22 cellular contexts compared by ENCODE assay signal in the genomic region with DNA sequence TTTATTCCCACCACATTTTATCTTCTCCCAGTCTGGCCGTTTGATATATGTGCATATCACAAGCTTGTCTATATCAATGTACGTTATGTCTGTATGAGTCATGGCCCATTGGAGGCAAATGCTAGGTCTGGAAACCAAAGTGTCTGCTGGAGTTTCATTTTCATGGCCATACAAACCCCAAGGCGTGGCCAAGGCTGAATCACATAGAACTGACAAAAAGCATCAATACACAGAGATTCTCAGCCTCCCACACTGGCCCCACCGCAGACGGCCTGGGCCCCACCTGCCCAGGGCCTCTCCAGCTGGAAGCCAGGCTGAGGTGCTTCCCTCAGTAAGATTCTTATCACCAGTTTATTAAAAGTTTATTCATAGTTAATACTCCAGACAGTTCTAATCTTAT. TPM values are rescaled to one million over a fixed set of nuclear protein-coding genes. Genes with fewer than 3 reads are reported as not detected.
DNase-seq lines count a peak whose midpoint lies in the region; ATAC-seq and TF ChIP-seq lines count a peak whose summit lies in the region.
"Had no signal": no experiment of that assay in that cellular context is flagged by ENCODE, and none has a peak within 500 bp of the region (broad histone marks: within the 10 kb centered on the region; RNA-seq: fewer than 3 reads in every experiment).

No MANE protein-coding gene starts in this region.

- H3K9me3 Mint-ChIP-seq in neural progenitor cell: no peaks in the 10 kb centered on the region
- H3K9me3 Mint-ChIP-seq: activated CD4-positive, alpha-beta T cell treated with anti-CD3 and anti-CD28 coated beads, Interleukin-2, amount 10 ng/mL, durations not matched to agents 7 days and 5 days; activated naive CD4-positive, alpha-beta T cell treated with anti-CD3 and anti-CD28 coated beads for 36 hours; immature natural killer cell had no signal

- H3K4me1 ChIP-seq in neural progenitor cell: no peaks in the 10 kb centered on the region
- no peaks in the 10 kb centered on the region for H3K4me1 ChIP-seq in colonic mucosa
- H3K4me1 ChIP-seq: esophagus squamous epithelium, lower lobe of right lung, suprapubic skin had no signal

- peaks cover 9% of the 10 kb centered on the region for H3K27me3 Mint-ChIP-seq in neural progenitor cell (ENCODE audit: insufficient read depth, low read depth)
- H3K27me3 Mint-ChIP-seq: activated CD4-positive, alpha-beta T cell treated with anti-CD3 and anti-CD28 coated beads, Interleukin-2, amount 10 ng/mL, durations not matched to agents 7 days and 5 days had no signal

- H3K27ac ChIP-seq in neural progenitor cell (no peak overlapping the region), colonic mucosa (no peak overlapping the region)
- H3K27ac ChIP-seq: brain microvascular endothelial cell, esophagus squamous epithelium, lower lobe of right lung, skin epidermis, suprapubic skin had no signal

- no peaks in the 10 kb centered on the region for H3K4me1 Mint-ChIP-seq in neural progenitor cell
- H3K4me1 Mint-ChIP-seq: immature natural killer cell, naive B cell had no signal

- H3K4me3 Mint-ChIP-seq in neural progenitor cell: no peak overlapping the region
- H3K4me3 Mint-ChIP-seq: activated CD4-positive, alpha-beta T cell treated with anti-CD3 and anti-CD28 coated beads, Interleukin-2, amount 10 ng/mL, durations not matched to agents 7 days and 5 days; activated naive CD4-positive, alpha-beta T cell treated with anti-CD3 and anti-CD28 coated beads for 36 hours; immature natural killer cell; naive B cell had no signal

- H3K9ac ChIP-seq in neural progenitor cell (no peak overlapping the region), colonic mucosa (ENCODE audit: low read depth in 2 of 2, low read length in 2 of 2) (no peak overlapping the region)

- H2AFZ ChIP-seq in neural progenitor cell (replicated peaks): no peak overlapping the region

- no peaks in the 10 kb centered on the region for H3K36me3 ChIP-seq in neural progenitor cell
- no peaks in the 10 kb centered on the region for H3K36me3 ChIP-seq in colonic mucosa
- H3K36me3 ChIP-seq: brain microvascular endothelial cell, esophagus squamous epithelium, lower lobe of right lung, suprapubic skin had no signal

- no peaks in the 10 kb centered on the region for H3F3A ChIP-seq in neural progenitor cell (ENCODE audit: low read depth)

- no peak overlapping the region for H3K4me3 ChIP-seq in neural progenitor cell
- H3K4me3 ChIP-seq in colonic mucosa: no peak overlapping the region
- H3K4me3 ChIP-seq: esophagus squamous epithelium, lower lobe of right lung, skin epidermis, suprapubic skin had no signal

- H3K79me2 ChIP-seq in neural progenitor cell (ENCODE audit: low read depth): no peaks in the 10 kb centered on the region

- no peaks in the 10 kb centered on the region for H3K36me3 Mint-ChIP-seq in neural progenitor cell
- H3K36me3 Mint-ChIP-seq: immature natural killer cell, naive B cell had no signal

- no peak overlapping the region for H3K27ac Mint-ChIP-seq in neural progenitor cell
- H3K27ac Mint-ChIP-seq: activated CD4-positive, alpha-beta T cell treated with anti-CD3 and anti-CD28 coated beads, Interleukin-2, amount 10 ng/mL, durations not matched to agents 7 days and 5 days; activated naive CD4-positive, alpha-beta T cell treated with anti-CD3 and anti-CD28 coated beads for 36 hours; immature natural killer cell; naive B cell had no signal

- ATAC-seq in HG03432 (IDR thresholded peaks at IDR 0.05; ENCODE audit: unreplicated experiment) (peak; percentile 50), HG02678 (IDR thresholded peaks at IDR 0.05; ENCODE audit: unreplicated experiment) (no peak)

- intact Hi-C loops in colonic mucosa (cut with DNase I): no loop called here

- TF ChIP-seq CTCF in neural progenitor cell (IDR thresholded peaks at IDR 0.05) (no peak), colonic mucosa (IDR thresholded peaks at IDR 0.05) (no peak)

- H4K20me1 ChIP-seq in neural progenitor cell (ENCODE audit: low read depth): no peaks in the 10 kb centered on the region

- peak; percentile 22 for DNase-seq in activated T-cell treated with anti-CD3 and anti-CD28 coated beads for 48 hours (ENCODE audit: low read depth)
- DNase-seq in activated T-cell treated with anti-CD3 and anti-CD28 coated beads for 4 hours: no peak
- DNase-seq in SW480 (ENCODE audit: low spot score): peak; percentile 70
- peak; percentile 2 to 5 (median 5) for DNase-seq in stimulated activated CD4-positive, alpha-beta T cell treated with anti-CD3 and anti-CD28 coated beads, TNF-alpha, amount 100 ng/mL, for 48 hours (ENCODE audit: low read depth in 3 of 3)
- no peak for DNase-seq in neural progenitor cell (ENCODE audit: low spot score)
- no peak for DNase-seq in colonic mucosa
- DNase-seq: activated CD4-positive, alpha-beta T cell treated with anti-CD3 and anti-CD28 coated beads, Interleukin-2, amount 10 ng/mL, durations not matched to agents 7 days and 5 days; activated naive CD4-positive, alpha-beta T cell treated with anti-CD3 and anti-CD28 coated beads for 36 hours; brain microvascular endothelial cell; esophagus squamous epithelium; glutamatergic neuron; immature natural killer cell; KG1; lower lobe of right lung; naive B cell; NCI-H1436 treated with DMSO at 0.1 percent for 48 hours; posterior cingulate gyrus; T1000 had no signal

- H3K4me2 ChIP-seq in neural progenitor cell: no peak overlapping the region

- no peaks in the 10 kb centered on the region for H3K9me3 ChIP-seq in neural progenitor cell (ENCODE audit: low read depth)
- no peaks in the 10 kb centered on the region for H3K9me3 ChIP-seq in colonic mucosa
- H3K9me3 ChIP-seq: esophagus squamous epithelium, lower lobe of right lung, suprapubic skin had no signal

- H3K27me3 ChIP-seq in neural progenitor cell: no peaks in the 10 kb centered on the region
- H3K27me3 ChIP-seq in colonic mucosa: no peaks in the 10 kb centered on the region
- H3K27me3 ChIP-seq: brain microvascular endothelial cell, esophagus squamous epithelium had no signal

RNA-seq across cellular contexts. Expression of a gene that starts 40.5 kb away (rescaled TPM):
- total RNA-seq in neural progenitor cell (ENCODE audit: low replicate concordance) (27.7 and 36.5 TPM in 2 replicates), colonic mucosa (under 1 TPM in 1 of 2 donors, not detected in 1; 0.05 TPM)
- total RNA-seq: activated CD4-positive, alpha-beta T cell treated with anti-CD3 and anti-CD28 coated beads, Interleukin-2, amount 10 ng/mL, durations not matched to agents 7 days and 5 days; activated naive CD4-positive, alpha-beta T cell treated with anti-CD3 and anti-CD28 coated beads for 36 hours; esophagus squamous epithelium; lower lobe of right lung had no signal

Comparison
In these comparisons a context has a peak if more than half of its experiments do, and no peak if none do; other contexts are left out.
1. DNase-seq: peak in activated T-cell treated with anti-CD3 and anti-CD28 coated beads for 48 hours (single experiment), SW480 (single experiment) and stimulated activated CD4-positive, alpha-beta T cell treated with anti-CD3 and anti-CD28 coated beads, TNF-alpha, amount 100 ng/mL, for 48 hours (3 of 3); none in activated T-cell treated with anti-CD3 and anti-CD28 coated beads for 4 hours (single experiment), neural progenitor cell (single experiment) and colonic mucosa (single experiment).
2. RNA of a gene that starts 40.5 kb away (total RNA-seq): 27.7 to 36.5 TPM in neural progenitor cell; 0.05 TPM in colonic mucosa; every median in the first group is over 10 times any median in the second.